1 cellular context compared by ENCODE assay signal in genomic region chr19:33407140-33407551, GRCh38.
TF ChIP-seq lines count a peak whose summit lies in the region.

No MANE protein-coding gene starts in this region.

TF ChIP-seq in IMR-90, 13 proteins besides CTCF, POLR2A, EP300 and RAD21 (continued from another document):
- TF ChIP-seq ELK1 (IDR thresholded peaks at IDR 0.05; ENCODE audit: borderline replicate concordance, low read depth, low read length) (no peak), USF2 (IDR thresholded peaks at IDR 0.05; ENCODE audit: low read depth, low read length) (no peak), CEBPB (IDR thresholded peaks at IDR 0.05; ENCODE audit: low read depth, low read length) (no peak), CHD1 (IDR thresholded peaks at IDR 0.05; ENCODE audit: low read depth, low read length) (no peak), NFE2L2 (IDR thresholded peaks at IDR 0.05; ENCODE audit: low read depth, low read length) (no peak)
